In genomic region chr17:74754832-74755231, GRCh38 we compare ENCODE assay signal across 1 cellular context.
TF ChIP-seq lines count a peak whose summit lies in the region.

No MANE protein-coding gene starts in this region.

TF ChIP-seq in GM12878, 131 proteins besides CTCF, POLR2A, EP300 and RAD21:
- TF ChIP-seq KDM1A (IDR thresholded peaks at IDR 0.05; ENCODE audit: borderline replicate concordance) (no peak), NKRF (conservative IDR thresholded peaks at IDR 0.05) (no peak), TARDBP (IDR thresholded peaks at IDR 0.05; ENCODE audit: borderline replicate concordance) (no peak), ATF2 (IDR thresholded peaks at IDR 0.05; ENCODE audit: low read length) (no peak), JUNB (IDR thresholded peaks at IDR 0.05) (no peak)
